19 cellular contexts compared by ENCODE assay signal in the genomic region with DNA sequence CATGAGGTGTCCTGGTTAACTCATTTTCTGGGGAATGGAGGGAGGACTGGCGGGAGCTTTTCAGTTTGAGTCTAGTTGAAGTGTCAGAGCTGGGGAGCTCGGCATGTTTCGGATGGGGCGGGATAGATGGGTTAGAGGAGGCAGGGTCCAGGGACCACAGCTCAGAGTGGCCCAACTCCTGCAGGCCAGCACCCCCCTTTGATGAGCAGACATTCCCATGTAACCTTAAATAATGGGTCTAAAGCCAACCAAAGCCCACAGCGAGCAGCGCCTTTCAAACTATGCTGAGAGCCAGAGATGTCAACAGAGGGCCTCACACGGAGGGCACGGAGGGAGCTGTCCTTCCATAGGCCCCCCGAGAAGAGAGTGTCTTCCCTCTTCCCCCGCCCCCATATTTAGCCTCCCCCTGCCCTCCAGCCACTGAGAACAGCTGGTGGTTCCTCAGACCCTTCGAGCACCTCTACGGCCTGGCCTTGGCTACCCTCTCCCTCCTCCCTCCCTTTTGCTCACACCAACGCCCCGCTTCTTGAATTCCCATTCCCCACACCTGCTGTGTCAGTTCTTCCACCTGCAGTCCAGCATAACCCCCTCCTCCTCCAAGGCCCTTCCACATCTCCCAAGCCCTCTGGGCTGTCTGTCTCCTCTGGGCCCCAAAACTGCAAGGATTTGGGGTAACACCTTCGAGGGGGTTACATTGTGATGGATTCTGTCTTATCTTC.
"Had no signal": no experiment of that assay in that cellular context is flagged by ENCODE, and none has a peak within 500 bp of the region (broad histone marks: within the 10 kb centered on the region; RNA-seq: fewer than 3 reads in every experiment).

No MANE protein-coding gene starts in this region.

- H3K36me3 Mint-ChIP-seq: activated naive CD8-positive, alpha-beta T cell treated with anti-CD3 and anti-CD28 coated beads for 36 hours; brain; natural killer cell had no signal

- H3K27ac Mint-ChIP-seq: activated CD4-positive, alpha-beta T cell treated with anti-CD3 and anti-CD28 coated beads for 36 hours; activated naive CD8-positive, alpha-beta T cell treated with anti-CD3 and anti-CD28 coated beads for 36 hours; natural killer cell had no signal

- H3K4me3 ChIP-seq: coronary artery, tibial nerve, uterus had no signal

- H2AFZ ChIP-seq: parathyroid adenoma had no signal

- H3K9me3 Mint-ChIP-seq: activated naive CD8-positive, alpha-beta T cell treated with anti-CD3 and anti-CD28 coated beads for 36 hours; brain; natural killer cell had no signal

- H3K27ac ChIP-seq: coronary artery, neutrophil, parathyroid adenoma, uterus had no signal

- H3K27me3 ChIP-seq: neutrophil, tibial nerve, uterus had no signal

- H3K4me1 ChIP-seq: parathyroid adenoma, uterus had no signal

- H3K27me3 Mint-ChIP-seq: activated CD4-positive, alpha-beta T cell treated with anti-CD3 and anti-CD28 coated beads for 36 hours; activated naive CD8-positive, alpha-beta T cell treated with anti-CD3 and anti-CD28 coated beads for 36 hours had no signal

- H3K9me3 ChIP-seq: neutrophil, tibial nerve, uterus had no signal

- H3K36me3 ChIP-seq: neutrophil, tibial nerve, uterus had no signal

- H3K4me3 Mint-ChIP-seq: activated CD4-positive, alpha-beta T cell treated with anti-CD3 and anti-CD28 coated beads for 36 hours; activated naive CD8-positive, alpha-beta T cell treated with anti-CD3 and anti-CD28 coated beads for 36 hours; natural killer cell had no signal

- ATAC-seq: activated CD4-positive, alpha-beta T cell treated with anti-CD3 and anti-CD28 coated beads for 36 hours; natural killer cell had no signal

- DNase-seq: activated CD4-positive, alpha-beta T cell treated with anti-CD3 and anti-CD28 coated beads for 36 hours; activated CD4-positive, alpha-beta T cell treated with anti-CD3 and anti-CD28 coated beads, Interleukin-2, amount 50 U/mL, for 48 hours; activated naive CD8-positive, alpha-beta T cell treated with anti-CD3 and anti-CD28 coated beads for 36 hours; amniotic stem cell; central memory CD4-positive, alpha-beta T cell; erythroblast; natural killer cell; stimulated activated CD4-positive, alpha-beta T cell treated with anti-CD3 and anti-CD28 coated beads, Interleukin-12 subunit alpha, Interleukin-12 subunit beta, amount 100 ng/mL, for 4 hours; stimulated activated CD4-positive, alpha-beta T cell treated with anti-CD3 and anti-CD28 coated beads, Interleukin-1b, Interleukin-23, amount 100 ng/mL, for 48 hours; stimulated activated CD8-positive, alpha-beta memory T cell treated with anti-CD3 and anti-CD28 coated beads, Interleukin-4, amount 100 ng/mL, for 48 hours; stimulated activated naive CD4-positive, alpha-beta T cell; SW 1271; T-helper 2 cell; uterus had no signal

- H3K4me1 Mint-ChIP-seq: activated CD4-positive, alpha-beta T cell treated with anti-CD3 and anti-CD28 coated beads for 36 hours; activated naive CD8-positive, alpha-beta T cell treated with anti-CD3 and anti-CD28 coated beads for 36 hours; natural killer cell had no signal
